ENCODE assay signal across 1 cellular context in genomic region chr17:80414803-80415625, GRCh38.
TF ChIP-seq lines count a peak whose summit lies in the region.

Gene ENDOV (plus strand): TSS chr17:80415167. CDS start chr17:80415195, 28 bp downstream.

TF ChIP-seq in WTC11, 78 proteins besides CTCF, POLR2A, EP300 and RAD21 (continued from another document):
- TF ChIP-seq, protein P1, sequence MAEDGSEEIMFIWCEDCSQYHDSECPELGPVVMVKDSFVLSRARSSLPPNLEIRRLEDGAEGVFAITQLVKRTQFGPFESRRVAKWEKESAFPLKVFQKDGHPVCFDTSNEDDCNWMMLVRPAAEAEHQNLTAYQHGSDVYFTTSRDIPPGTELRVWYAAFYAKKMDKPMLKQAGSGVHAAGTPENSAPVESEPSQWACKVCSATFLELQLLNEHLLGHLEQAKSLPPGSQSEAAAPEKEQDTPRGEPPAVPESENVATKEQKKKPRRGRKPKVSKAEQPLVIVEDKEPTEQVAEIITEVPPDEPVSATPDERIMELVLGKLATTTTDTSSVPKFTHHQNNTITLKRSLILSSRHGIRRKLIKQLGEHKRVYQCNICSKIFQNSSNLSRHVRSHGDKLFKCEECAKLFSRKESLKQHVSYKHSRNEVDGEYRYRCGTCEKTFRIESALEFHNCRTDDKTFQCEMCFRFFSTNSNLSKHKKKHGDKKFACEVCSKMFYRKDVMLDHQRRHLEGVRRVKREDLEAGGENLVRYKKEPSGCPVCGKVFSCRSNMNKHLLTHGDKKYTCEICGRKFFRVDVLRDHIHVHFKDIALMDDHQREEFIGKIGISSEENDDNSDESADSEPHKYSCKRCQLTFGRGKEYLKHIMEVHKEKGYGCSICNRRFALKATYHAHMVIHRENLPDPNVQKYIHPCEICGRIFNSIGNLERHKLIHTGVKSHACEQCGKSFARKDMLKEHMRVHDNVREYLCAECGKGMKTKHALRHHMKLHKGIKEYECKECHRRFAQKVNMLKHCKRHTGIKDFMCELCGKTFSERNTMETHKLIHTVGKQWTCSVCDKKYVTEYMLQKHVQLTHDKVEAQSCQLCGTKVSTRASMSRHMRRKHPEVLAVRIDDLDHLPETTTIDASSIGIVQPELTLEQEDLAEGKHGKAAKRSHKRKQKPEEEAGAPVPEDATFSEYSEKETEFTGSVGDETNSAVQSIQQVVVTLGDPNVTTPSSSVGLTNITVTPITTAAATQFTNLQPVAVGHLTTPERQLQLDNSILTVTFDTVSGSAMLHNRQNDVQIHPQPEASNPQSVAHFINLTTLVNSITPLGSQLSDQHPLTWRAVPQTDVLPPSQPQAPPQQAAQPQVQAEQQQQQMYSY (CRISPR knock-in tag; IDR thresholded peaks at IDR 0.05), result no peak
- TF ChIP-seq MXD4 (CRISPR knock-in tag; IDR thresholded peaks at IDR 0.05; ENCODE audit: borderline replicate concordance), result no peak
- TF ChIP-seq NR2C2 (CRISPR knock-in tag; IDR thresholded peaks at IDR 0.05), result no peak
- 0 out of 2 replicates have a peak, but pooled peaks have one; percentile 4 for TF ChIP-seq PREB (CRISPR knock-in tag; IDR thresholded peaks at IDR 0.05; ENCODE audit: borderline replicate concordance)
- TF ChIP-seq, protein P2, sequence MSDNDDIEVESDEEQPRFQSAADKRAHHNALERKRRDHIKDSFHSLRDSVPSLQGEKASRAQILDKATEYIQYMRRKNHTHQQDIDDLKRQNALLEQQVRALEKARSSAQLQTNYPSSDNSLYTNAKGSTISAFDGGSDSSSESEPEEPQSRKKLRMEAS (CRISPR knock-in tag; IDR thresholded peaks at IDR 0.05), result peak; percentile 49
TF ChIP-seq in WTC11: peak in this region for 11.
